Comparison of ENCODE assay signal across 20 cellular contexts in the genomic region with DNA sequence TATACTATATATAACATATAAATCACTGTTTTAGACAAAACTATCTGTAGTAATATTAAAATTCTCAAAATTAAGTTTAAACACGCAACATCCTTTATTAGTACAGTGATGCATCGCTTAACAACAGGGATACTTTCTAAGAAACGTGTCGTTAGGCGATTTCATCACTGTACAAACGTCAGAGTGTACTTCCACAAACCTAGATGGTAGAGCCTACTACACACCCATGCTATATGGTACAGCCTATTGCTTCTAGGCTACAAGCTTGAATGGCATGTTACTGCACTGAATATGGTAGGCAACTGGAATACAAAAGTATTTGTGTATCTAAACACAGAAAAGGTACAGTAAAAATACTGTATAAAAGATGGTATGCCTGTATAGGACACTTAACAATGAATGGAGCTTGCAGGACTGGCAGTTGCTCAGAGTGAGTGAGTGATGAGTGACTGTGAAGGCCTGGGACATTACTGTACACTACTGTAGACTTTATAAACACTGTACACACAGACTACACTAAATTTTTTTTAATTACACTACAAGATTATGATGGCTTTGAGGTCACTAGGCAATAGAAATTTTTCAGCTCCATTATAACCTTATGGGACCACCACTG.
"Had no signal": no experiment of that assay in that cellular context is flagged by ENCODE, and none has a peak within 500 bp of the region (broad histone marks: within the 10 kb centered on the region; RNA-seq: fewer than 3 reads in every experiment).

No MANE protein-coding gene starts in this region.

- H3K27me3 ChIP-seq: cardiac muscle cell, heart right ventricle, pancreas, right lobe of liver, testis, upper lobe of left lung had no signal

- H3K4me2 ChIP-seq: smooth muscle cell had no signal

- DNase-seq: activated B cell treated with CpG ODN at 0.5 μM for 24 hours; activated CD4-positive, alpha-beta memory T cell treated with anti-CD3 and anti-CD28 coated beads for 36 hours; activated CD4-positive, alpha-beta T cell treated with anti-CD3 and anti-CD28 coated beads for 4 hours; activated naive CD4-positive, alpha-beta T cell; activated naive CD8-positive, alpha-beta T cell treated with anti-CD3 and anti-CD28 coated beads for 36 hours; amniotic stem cell; effector CD8-positive, alpha-beta T cell; heart right ventricle; mesenchymal stem cell; naive thymus-derived CD8-positive, alpha-beta T cell; pancreas; right lobe of liver; stimulated activated CD4-positive, alpha-beta T cell treated with anti-CD3 and anti-CD28 coated beads, Interleukin-4, amount 100 ng/mL, for 24 hours; testis; upper lobe of left lung had no signal

- H3K36me3 ChIP-seq: cardiac muscle cell, heart right ventricle, pancreas, right lobe of liver, upper lobe of left lung had no signal

- H3K27ac ChIP-seq: heart right ventricle, pancreas, right lobe of liver, testis, upper lobe of left lung had no signal

- H3K4me3 ChIP-seq: cardiac muscle cell, heart right ventricle, pancreas, right lobe of liver, smooth muscle cell, testis, upper lobe of left lung had no signal

- H3K9me3 ChIP-seq: heart right ventricle, pancreas, right lobe of liver, testis, upper lobe of left lung had no signal

- ATAC-seq: activated T-helper 17 cell treated with anti-CD3 and anti-CD28 coated beads, Interleukin-2, amount 50 U/mL, for 72 hours; esophagus mucosa; naive thymus-derived CD8-positive, alpha-beta T cell; pancreas; stimulated activated effector memory CD8-positive, alpha-beta T cell treated with anti-CD3 and anti-CD28 coated beads, Interleukin-12 subunit alpha, Interleukin-12 subunit beta, amount 100 ng/mL, for 72 hours had no signal
